In the genomic region with DNA sequence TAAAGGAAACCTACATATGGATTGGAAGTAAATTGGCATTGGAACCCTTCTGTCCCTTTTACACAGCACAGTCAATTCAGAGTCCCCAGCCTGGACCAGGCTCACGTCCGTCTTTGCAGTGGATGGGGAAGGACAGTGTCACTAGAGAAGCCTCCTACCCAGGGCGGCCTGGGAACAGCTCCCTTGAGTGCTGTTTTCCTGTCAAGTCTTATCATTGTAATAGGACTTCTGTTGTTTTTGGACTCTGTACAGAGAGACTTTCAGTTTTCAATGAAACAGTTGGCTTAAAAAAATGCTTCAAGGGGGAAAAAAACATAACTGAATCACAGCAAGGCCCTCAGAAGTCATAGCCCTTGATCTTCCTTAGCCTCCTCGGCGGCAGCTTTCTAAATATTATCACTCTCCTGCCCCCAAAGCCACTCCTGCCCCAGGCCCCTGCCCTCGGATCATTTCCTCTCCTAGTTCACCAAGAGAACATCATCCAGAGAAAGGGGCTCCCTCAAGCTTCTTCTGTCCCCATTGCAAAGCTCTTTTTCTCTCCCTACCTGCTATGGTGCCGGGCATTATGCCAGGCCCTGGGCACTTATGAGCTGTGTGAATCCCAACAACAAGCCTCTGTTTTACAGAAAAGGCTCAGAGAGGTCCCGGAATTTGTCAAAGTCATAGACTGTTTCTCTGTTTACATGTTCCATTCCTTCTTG, we compare ENCODE assay signal across 12 cellular contexts. TPM values are rescaled to one million over a fixed set of nuclear protein-coding genes. Genes with fewer than 3 reads are reported as not detected.
DNase-seq lines count a peak whose midpoint lies in the region; ATAC-seq, FAIRE-seq and TF ChIP-seq lines count a peak whose summit lies in the region.
"Had no signal": no experiment of that assay in that cellular context is flagged by ENCODE, and none has a peak within 500 bp of the region (broad histone marks: within the 10 kb centered on the region; RNA-seq: fewer than 3 reads in every experiment).

No MANE protein-coding gene starts in this region.

- H3K4me1 Mint-ChIP-seq in MCF 10A (ENCODE audit: insufficient read depth, unreplicated experiment): no peaks in the 10 kb centered on the region
- H3K4me1 Mint-ChIP-seq: T-cell had no signal

- POLR2A ChIA-PET in MCF 10A (lab: Yijun Ruan, JAX) (interaction anchor here (0.6 kb wide), 1 partner anchor 33 kb away, joined by 3 read pairs; no protein-coding TSS in a partner anchor), endothelial cell of umbilical vein (lab: Charles Lee) (interaction anchor here (1.0 kb wide), 1 partner anchor 48 kb away, joined by 3 read pairs; no protein-coding TSS in a partner anchor)

- H3K23ac ChIP-seq in mesenchymal stem cell (ENCODE audit: low read length in 2 of 2): no peak overlapping the region

- H3K4me1 ChIP-seq in breast epithelium (no peaks in the 10 kb centered on the region), endothelial cell of umbilical vein (ENCODE audit: control insufficient read depth, extremely low read depth, insufficient read depth, low read length) (peaks cover 8% of the 10 kb centered on the region), mesenchymal stem cell (ENCODE audit: control insufficient read depth, insufficient read depth, low read depth, low read length) (peaks cover 7% of the 10 kb centered on the region), aorta (ENCODE audit: control insufficient read depth in 1 of 2, insufficient read depth in 2 of 2, low read length in 2 of 2) (peaks cover 0 to 3% of the 10 kb centered on the region in 2 donors)
- H3K4me1 ChIP-seq: A549 had no signal

- H4K20me1 ChIP-seq in endothelial cell of umbilical vein (replicated peaks; ENCODE audit: control insufficient read depth, extremely low read depth, insufficient read depth, low read length): no peaks in the 10 kb centered on the region

- CTCF ChIA-PET in MCF 10A (lab: Yijun Ruan, JAX) (interaction anchor here (0.7 kb wide), 1 partner anchor 66 kb away, joined by 3 read pairs; no protein-coding TSS in a partner anchor), endothelial cell of umbilical vein (lab: Charles Lee) (interaction anchor here (1.0 to 2.1 kb wide), 6 partner anchors 9 to 161 kb away, joined by 3 to 15 read pairs (median 4); no protein-coding TSS in a partner anchor)

- H3K4me3 Mint-ChIP-seq in MCF 10A (ENCODE audit: unreplicated experiment): no peak overlapping the region
- H3K4me3 Mint-ChIP-seq: T-cell had no signal

- H3K79me2 ChIP-seq in endothelial cell of umbilical vein (ENCODE audit: control insufficient read depth, insufficient read depth, low read length): no peaks in the 10 kb centered on the region

- H3K4ac ChIP-seq in mesenchymal stem cell (ENCODE audit: low read depth in 1 of 2, low read length in 2 of 2): no peak overlapping the region

- peak; percentile 67 for ATAC-seq in aorta (ENCODE audit: low FRiP score)
- no peak for ATAC-seq in HG03460 (IDR thresholded peaks at IDR 0.05; ENCODE audit: unreplicated experiment)
- ATAC-seq: A549, T-cell had no signal

- peak; percentile 86 for FAIRE-seq in endothelial cell of umbilical vein (lab: Jason Lieb, UNC)
- FAIRE-seq: A549 had no signal

- no peak overlapping the region for H2BK5ac ChIP-seq in mesenchymal stem cell (ENCODE audit: low read depth, low read length, poor library complexity, severe bottlenecking)

- H4K8ac ChIP-seq in mesenchymal stem cell (ENCODE audit: low read length): no peak overlapping the region

- BruUV-seq in MCF 10A (replicated peaks; lab: Mats Ljungman, UMichigan): no TSS peak
- no TSS peak for BruUV-seq in endothelial cell of umbilical vein (replicated peaks; lab: Mats Ljungman, UMichigan)

- H3K36me3 ChIP-seq in breast epithelium (no peaks in the 10 kb centered on the region), endothelial cell of umbilical vein (ENCODE audit: control insufficient read depth in 2 of 2, extremely low read depth in 1 of 2, insufficient read depth in 2 of 2, low read length in 2 of 2) (no peaks in the 10 kb centered on the region), mesenchymal stem cell (ENCODE audit: control insufficient read depth in 1 of 2, insufficient read depth in 2 of 2, low read depth in 1 of 2, low read length in 2 of 2) (no peaks in the 10 kb centered on the region), aorta (ENCODE audit: control insufficient read depth in 1 of 2, insufficient read depth in 2 of 2, low read length in 1 of 2) (no peaks in the 10 kb centered on the region)

- H3K27me3 ChIP-seq in breast epithelium (no peaks in the 10 kb centered on the region), endothelial cell of umbilical vein (ENCODE audit: control insufficient read depth in 2 of 2, insufficient read depth in 2 of 2, low read length in 2 of 2) (no peaks in the 10 kb centered on the region), mesenchymal stem cell (ENCODE audit: control insufficient read depth in 1 of 2, insufficient read depth in 1 of 2, low read length in 2 of 2) (peaks cover 0 to 10% of the 10 kb centered on the region in 2 experiments), aorta (ENCODE audit: control insufficient read depth in 1 of 2, insufficient read depth in 2 of 2, low read length in 1 of 2) (no peaks in the 10 kb centered on the region)

- no peak for TF ChIP-seq CTCF in breast epithelium (IDR thresholded peaks at IDR 0.05)
- no peak for TF ChIP-seq CTCF in MCF 10A (IDR thresholded peaks at IDR 0.05; ENCODE audit: unreplicated experiment)
- no peak for TF ChIP-seq CTCF in endothelial cell of umbilical vein (IDR thresholded peaks at IDR 0.05; ENCODE audit: extremely low read depth in 1 of 2, insufficient read depth in 1 of 2, low read depth in 1 of 2, low read length in 2 of 2)

- H3K4me3 ChIP-seq in breast epithelium (no peak overlapping the region), endothelial cell of umbilical vein (replicated peaks in 1 of 3; ENCODE audit: insufficient read depth in 1 of 3, low read depth in 1 of 3, low read length in 3 of 3) (no peak overlapping the region), mesenchymal stem cell (ENCODE audit: insufficient read depth in 1 of 2, low read depth in 1 of 2, low read length in 2 of 2) (no peak overlapping the region), aorta (ENCODE audit: low read length in 2 of 2) (no peak overlapping the region)
- H3K4me3 ChIP-seq: A549 had no signal

- H2BK120ac ChIP-seq in mesenchymal stem cell (ENCODE audit: low read depth, low read length): no peak overlapping the region

- no peak overlapping the region for H2BK12ac ChIP-seq in mesenchymal stem cell (ENCODE audit: low read length in 2 of 2)

- no peaks in the 10 kb centered on the region for H3K79me1 ChIP-seq in mesenchymal stem cell (replicated peaks; ENCODE audit: low read length, poor library complexity, severe bottlenecking)

- no peak overlapping the region for H3K27ac Mint-ChIP-seq in MCF 10A (ENCODE audit: low read depth, unreplicated experiment)
- H3K27ac Mint-ChIP-seq: T-cell had no signal

- H3K36me3 Mint-ChIP-seq in MCF 10A (ENCODE audit: insufficient read depth, unreplicated experiment): no peaks in the 10 kb centered on the region
- H3K36me3 Mint-ChIP-seq: T-cell had no signal

- H3K14ac ChIP-seq in mesenchymal stem cell (ENCODE audit: low read length in 2 of 2): no peak overlapping the region

- H3K4me2 ChIP-seq in endothelial cell of umbilical vein (ENCODE audit: insufficient read depth, low read length): peak overlapping the region; percentile 14
- H3K4me2 ChIP-seq in mesenchymal stem cell (ENCODE audit: low read length, poor library complexity, severe bottlenecking): no peak overlapping the region
- H3K4me2 ChIP-seq: A549 had no signal

- no peaks in the 10 kb centered on the region for H3K9me3 ChIP-seq in breast epithelium
- H3K9me3 ChIP-seq in endothelial cell of umbilical vein (replicated peaks; ENCODE audit: control insufficient read depth, insufficient read depth, low read length): no peaks in the 10 kb centered on the region
- H3K9me3 ChIP-seq in mesenchymal stem cell (ENCODE audit: control insufficient read depth, low read length): no peaks in the 10 kb centered on the region
- no peaks in the 10 kb centered on the region for H3K9me3 ChIP-seq in aorta (ENCODE audit: control insufficient read depth, low read length)
- H3K9me3 ChIP-seq: A549 had no signal

- intact Hi-C loops in breast epithelium (cut with DNase I; ENCODE audit: low total_unique reads): no loop called here
- intact Hi-C loops in MCF 10A (cut with micrococcal nuclease): no loop called here
- intact Hi-C loops in endothelial cell of umbilical vein (cut with micrococcal nuclease): no loop called here
- intact Hi-C loops in aorta (cut with DNase I): no loop called here

- H2AK5ac ChIP-seq in mesenchymal stem cell (ENCODE audit: low read length, severe bottlenecking): no peak overlapping the region

- dilution Hi-C loops in endothelial cell of umbilical vein (cut with MboI; ENCODE audit: extremely low pct_ligation_motif_present, low sequenced_read_pairs): no loop called here

- peak overlapping the region; percentile 27 to 29 for H3K27ac ChIP-seq in breast epithelium
- no peak overlapping the region for H3K27ac ChIP-seq in endothelial cell of umbilical vein (ENCODE audit: insufficient read depth, low read depth, low read length)
- H3K27ac ChIP-seq in mesenchymal stem cell (ENCODE audit: low read length, poor library complexity, severe bottlenecking): no peak overlapping the region
- H3K27ac ChIP-seq in aorta (ENCODE audit: low read depth in 1 of 2, low read length in 2 of 2): peak overlapping the region in 1 of 2 donors; percentile 37
- H3K27ac ChIP-seq: A549 had no signal

- H3K9ac ChIP-seq in endothelial cell of umbilical vein (replicated peaks; ENCODE audit: extremely low read depth, insufficient read depth, low read length): no peak overlapping the region
- H3K9ac ChIP-seq in mesenchymal stem cell (ENCODE audit: low read length): no peak overlapping the region

- no peak for TF ChIP-seq POLR2A in breast epithelium (IDR thresholded peaks at IDR 0.05)
- TF ChIP-seq POLR2A in endothelial cell of umbilical vein (IDR thresholded peaks at IDR 0.05; ENCODE audit: low read depth, low read length): no peak

- H3K9me3 Mint-ChIP-seq in MCF 10A (ENCODE audit: unreplicated experiment): no peaks in the 10 kb centered on the region
- H3K9me3 Mint-ChIP-seq: T-cell had no signal

- no peaks in the 10 kb centered on the region for H3K9me1 ChIP-seq in endothelial cell of umbilical vein (replicated peaks; ENCODE audit: control insufficient read depth, extremely low read depth, insufficient read depth, low read length)

- no peak overlapping the region for H4K91ac ChIP-seq in mesenchymal stem cell (ENCODE audit: low read length)

- H2BK15ac ChIP-seq in mesenchymal stem cell (ENCODE audit: low read depth, poor library complexity, severe bottlenecking): no peak overlapping the region

- WGBS in mesenchymal stem cell: 28% methylated on average over 8 of the region's 8 CpGs
- 28% methylated on average over 8 of the region's 8 CpGs for WGBS in aorta, 2 donors

- H2AFZ ChIP-seq in endothelial cell of umbilical vein (ENCODE audit: low read depth, low read length) (no peak overlapping the region), mesenchymal stem cell (ENCODE audit: low read depth, low read length) (no peak overlapping the region)

- H3K18ac ChIP-seq in mesenchymal stem cell (ENCODE audit: low read depth in 1 of 2, low read length in 2 of 2): peak overlapping the region in 1 of 2 experiments; percentile 50

- no peaks in the 10 kb centered on the region for H3K27me3 Mint-ChIP-seq in MCF 10A (ENCODE audit: insufficient read depth, unreplicated experiment)

- peak in 1 of 2 donors; percentile 30 for DNase-seq in breast epithelium (ENCODE audit: low spot score in 2 of 2)
- DNase-seq in MCF 10A (ENCODE audit: unreplicated experiment): no peak
- peak; percentile 92 for DNase-seq in endothelial cell of umbilical vein (ENCODE audit: low read depth, low spot score)
- DNase-seq in mesenchymal stem cell: peak; percentile 43
- DNase-seq in aorta: no peak
- DNase-seq in DMS153 (lab: John Stamatoyannopoulos, UW): no peak
- no peak for DNase-seq in activated CD8-positive, alpha-beta memory T cell treated with anti-CD3 and anti-CD28 coated beads, Interleukin-2, amount 50 U/mL, for 4 hours
- DNase-seq: activated CD8-positive, alpha-beta memory T cell treated with anti-CD3 and anti-CD28 coated beads for 24 hours; NCI-H187 treated with DMSO at 0.1 percent for 48 hours; T-cell had no signal

RNA-seq across cellular contexts. Expression of a gene that starts 37.8 kb away (rescaled TPM):
- 1 to 10 TPM; 2.1 to 8.6 (median 5.2) TPM for total RNA-seq in breast epithelium
- total RNA-seq in MCF 10A (2022): 3.9 and 4.8 TPM in 2 replicates
- 11.0 and 15.6 TPM in 2 replicates for total RNA-seq in endothelial cell of umbilical vein
- 2.3 TPM in 2 replicates for polyA plus RNA-seq in endothelial cell of umbilical vein
- polyA plus RNA-seq in endothelial cell of umbilical vein (2011; cell fraction: cytosol; rRNA removed): 2.4 and 2.7 TPM in 2 replicates
- 3.7 and 4.8 TPM in 2 replicates for polyA plus RNA-seq in endothelial cell of umbilical vein (2011; cell fraction: nucleus; rRNA removed)
- polyA plus RNA-seq in endothelial cell of umbilical vein (2012): 4.0 and 4.6 TPM in 2 replicates
- polyA minus RNA-seq in endothelial cell of umbilical vein: 5.6 TPM in 2 replicates
- 1.3 TPM for polyA minus RNA-seq in endothelial cell of umbilical vein (2011; cell fraction: cytosol; rRNA and poly(A)+ RNA removed)
- polyA minus RNA-seq in endothelial cell of umbilical vein (2011; cell fraction: nucleus; rRNA and poly(A)+ RNA removed): 3.2 and 4.8 TPM in 2 replicates
- 5.2 TPM for polyA plus RNA-seq in mesenchymal stem cell (2013, experiment 1 of 2)
- 5.6 TPM for polyA plus RNA-seq in mesenchymal stem cell (2013, experiment 2 of 2)
- 10 to 100 TPM; 19.3 to 41.2 TPM for total RNA-seq in aorta
- polyA plus RNA-seq in aorta: 10 to 100 TPM in 1 of 2 donors, 1 to 10 TPM in 1; 9.3 to 12.0 TPM

Comparison
In these comparisons a context has a peak if more than half of its experiments do, and no peak if none do; other contexts are left out.
1. DNase-seq: peak in endothelial cell of umbilical vein (single experiment) and mesenchymal stem cell (single experiment); none in MCF 10A (single experiment), aorta (0 of 2), DMS153 (single experiment) and activated CD8-positive, alpha-beta memory T cell treated with anti-CD3 and anti-CD28 coated beads, Interleukin-2, amount 50 U/mL, for 4 hours (single experiment).
2. H3K27ac ChIP-seq: peak in breast epithelium (2 of 2); none in endothelial cell of umbilical vein (single experiment) and mesenchymal stem cell (single experiment).